ENCODE assay signal across 8 cellular contexts in the genomic region with DNA sequence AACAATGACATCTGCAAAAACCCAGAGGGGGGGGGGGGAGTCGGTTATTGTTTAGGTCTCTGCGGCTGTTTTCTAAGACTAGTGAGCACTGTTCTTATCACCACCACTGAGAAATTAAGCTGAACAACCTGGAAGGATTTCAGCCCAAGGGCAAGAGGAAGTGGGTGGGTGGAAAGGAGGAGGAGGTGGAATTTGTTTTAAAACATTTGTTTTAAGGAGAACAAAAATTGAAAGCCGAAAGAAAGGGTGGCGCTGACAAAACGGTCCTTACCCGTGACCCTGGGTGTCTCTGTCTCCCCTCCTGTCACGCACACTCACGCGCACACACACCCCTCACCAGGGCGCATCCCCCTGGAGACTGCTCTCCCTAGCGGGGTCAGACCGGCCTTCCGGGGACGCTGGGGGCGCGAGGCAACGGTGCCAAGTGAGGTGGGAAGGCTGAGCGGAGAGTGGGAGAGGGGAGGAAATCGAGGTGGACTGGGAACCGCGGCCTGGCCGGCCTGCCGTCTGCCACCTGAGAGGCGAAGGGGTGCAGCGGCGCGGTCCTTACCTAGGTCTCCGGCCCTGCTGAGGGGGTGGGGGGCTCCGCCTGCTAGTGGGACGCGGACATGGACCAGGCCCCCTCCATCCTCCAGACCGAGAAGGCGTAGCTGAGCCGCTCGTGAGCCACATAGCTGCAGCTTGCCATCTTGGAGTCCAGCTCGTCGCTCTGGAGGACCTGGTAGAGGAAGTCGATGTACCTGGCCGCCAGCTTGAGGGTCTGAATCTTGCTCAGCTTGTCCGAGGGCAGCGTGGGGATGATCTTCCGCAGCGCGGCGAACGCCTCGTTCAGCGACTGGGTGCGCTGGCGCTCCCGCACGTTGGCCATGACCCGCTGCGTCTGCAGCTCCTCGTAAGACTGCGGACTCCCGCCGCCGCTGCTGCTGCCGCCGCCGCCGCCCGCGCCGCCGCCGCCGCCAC. TPM values are rescaled to one million over a fixed set of nuclear protein-coding genes. Genes with fewer than 3 reads are reported as not detected.
A peak's percentile ranks its signal among the peaks of the same experiment; 100 is the strongest.
DNase-seq lines count a peak whose midpoint lies in the region; ATAC-seq and TF ChIP-seq lines count a peak whose summit lies in the region.

No MANE protein-coding gene starts in this region.

- peak overlapping the region; percentile 99 for H3K4me3 ChIP-seq in fibroblast of the aortic adventitia (ENCODE audit: low read depth, low read length)
- H3K4me3 ChIP-seq in parathyroid adenoma (ENCODE audit: low read depth, low read length) = no peak overlapping the region

- no peak overlapping the region for H3K9ac ChIP-seq in parathyroid adenoma

- peak overlapping the region; percentile 54 for H3K4me2 ChIP-seq in parathyroid adenoma (ENCODE audit: low read length)

- ATAC-seq in HG02678 (IDR thresholded peaks at IDR 0.05; ENCODE audit: unreplicated experiment) (peak; percentile 39), T-cell (replicated peaks in 1 of 4) (no peak)

- H3K27ac Mint-ChIP-seq in T-cell = peak overlapping the region in 1 of 2 donors; percentile 23

- no peaks in the 10 kb centered on the region for H3K79me2 ChIP-seq in parathyroid adenoma

- peaks cover 54 to 62% of the 10 kb centered on the region in 2 donors for H3K27me3 Mint-ChIP-seq in T-cell

- DNase-seq in EH (ENCODE audit: low read depth) (peak; percentile 49), T-cell (no peak), fibroblast of the aortic adventitia (ENCODE audit: low read depth) (peak; percentile 75), cerebellum (ENCODE audit: low spot score) (no peak), T-helper 9 cell (no peak), NCI-H1048 (lab: John Stamatoyannopoulos, UW) (no peak)

- CTCF ChIA-PET in T-cell (lab: Charles Lee) = interaction anchor here (0.6 to 0.7 kb wide), 2 partner anchors 9 to 21 kb away, joined by 3 read pairs; no protein-coding TSS in a partner anchor

- no peaks in the 10 kb centered on the region for H3K36me3 ChIP-seq in parathyroid adenoma (ENCODE audit: control insufficient read depth, insufficient read depth, low read length)

- peaks cover 0 to 3% (median 0%) of the 10 kb centered on the region in 3 donors for H3K4me1 Mint-ChIP-seq in T-cell

- H3K27ac ChIP-seq in parathyroid adenoma = no peak overlapping the region

- H3K36me3 Mint-ChIP-seq in T-cell = no peaks in the 10 kb centered on the region

- TF ChIP-seq CTCF in fibroblast of the aortic adventitia (IDR thresholded peaks at IDR 0.05; ENCODE audit: insufficient read depth, low read length) (no peak), parathyroid adenoma (IDR thresholded peaks at IDR 0.05) (no peak)

- H3K9me3 ChIP-seq in parathyroid adenoma (ENCODE audit: control insufficient read depth, low read length) = no peaks in the 10 kb centered on the region

- no peaks in the 10 kb centered on the region for H3K9me3 Mint-ChIP-seq in T-cell

- H3K4me1 ChIP-seq in parathyroid adenoma = no peaks in the 10 kb centered on the region

- peak overlapping the region; percentile 9 to 50 (median 14) for H3K4me3 Mint-ChIP-seq in T-cell

- POLR2A ChIA-PET in T-cell (lab: Charles Lee) = interaction anchor here in 1 of 2 donors (0.6 kb wide), 2 partner anchors 19 to 272 kb away, joined by 3 to 10 read pairs; no protein-coding TSS in a partner anchor

- peak overlapping the region; percentile 40 for H2AFZ ChIP-seq in parathyroid adenoma

- peaks cover 7% of the 10 kb centered on the region for H3K27me3 ChIP-seq in parathyroid adenoma (ENCODE audit: control insufficient read depth, insufficient read depth, low read length)

RNA-seq across cellular contexts. Expression of gene TWIST1, which starts 1.0 kb away (rescaled TPM):
- total RNA-seq in T-cell (under 1 TPM in 3 of 5 donors, not detected in 2; 0.16 to 0.92 (median 0.18) TPM), fibroblast of the aortic adventitia (ENCODE audit: low replicate concordance) (28.7 and 33.2 TPM in 2 replicates), cerebellum (2.7 TPM)

RNA-seq across cellular contexts. Expression of gene FERD3L, which starts 28.8 kb away (rescaled TPM):
- not detected for total RNA-seq in T-cell
- not detected in 2 replicates for total RNA-seq in fibroblast of the aortic adventitia (ENCODE audit: low replicate concordance)
- total RNA-seq in cerebellum = not detected

Comparison
In these comparisons a context has a peak if more than half of its experiments do, and no peak if none do; other contexts are left out.
1. DNase-seq: peak in EH (single experiment) and fibroblast of the aortic adventitia (single experiment); none in T-cell (0 of 34), cerebellum (single experiment), T-helper 9 cell (single experiment) and NCI-H1048 (single experiment).